Comparison of ENCODE assay signal across 1 cellular context in the genomic region with DNA sequence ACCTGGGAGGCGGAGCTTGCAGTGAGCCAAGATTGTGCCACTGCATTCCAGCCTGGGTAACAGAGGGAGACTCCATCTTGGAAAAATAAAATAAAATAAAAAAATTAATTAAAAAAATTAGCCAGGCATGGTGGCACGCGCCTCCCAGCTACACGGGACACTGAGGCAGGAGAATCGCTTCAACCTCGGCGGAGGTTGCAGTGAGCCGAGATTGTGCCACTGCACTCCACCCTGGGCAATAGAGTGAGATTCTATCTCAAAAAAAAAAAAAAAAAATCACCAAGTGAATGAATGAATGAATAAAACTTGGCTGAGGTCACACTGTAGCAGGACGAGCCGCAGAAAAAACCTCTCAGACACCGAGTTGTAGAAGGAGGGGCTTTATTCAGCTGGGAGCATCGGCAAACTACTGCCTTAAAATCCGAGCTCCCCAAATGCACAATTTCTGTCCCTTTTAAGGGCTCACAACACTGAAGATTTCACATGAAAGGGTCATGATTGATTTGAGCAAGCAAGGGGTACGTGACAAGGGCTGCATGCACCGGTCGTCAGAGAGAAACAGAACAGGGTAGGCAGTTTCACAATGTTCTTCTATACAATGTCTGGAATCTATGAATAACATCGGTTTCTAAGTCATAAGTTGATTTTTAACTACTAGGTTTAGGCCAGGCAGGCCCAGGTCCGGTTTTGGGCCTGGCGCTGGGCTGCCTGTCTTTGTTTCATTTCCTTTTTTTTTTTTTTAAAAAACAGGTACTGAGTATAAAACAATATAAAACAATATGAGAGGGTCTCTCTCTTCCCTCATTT.
TF ChIP-seq lines count a peak whose summit lies in the region.

No MANE protein-coding gene starts in this region.

TF ChIP-seq in GM12878, 131 proteins besides CTCF, POLR2A, EP300 and RAD21:
- TF ChIP-seq, protein P1, sequence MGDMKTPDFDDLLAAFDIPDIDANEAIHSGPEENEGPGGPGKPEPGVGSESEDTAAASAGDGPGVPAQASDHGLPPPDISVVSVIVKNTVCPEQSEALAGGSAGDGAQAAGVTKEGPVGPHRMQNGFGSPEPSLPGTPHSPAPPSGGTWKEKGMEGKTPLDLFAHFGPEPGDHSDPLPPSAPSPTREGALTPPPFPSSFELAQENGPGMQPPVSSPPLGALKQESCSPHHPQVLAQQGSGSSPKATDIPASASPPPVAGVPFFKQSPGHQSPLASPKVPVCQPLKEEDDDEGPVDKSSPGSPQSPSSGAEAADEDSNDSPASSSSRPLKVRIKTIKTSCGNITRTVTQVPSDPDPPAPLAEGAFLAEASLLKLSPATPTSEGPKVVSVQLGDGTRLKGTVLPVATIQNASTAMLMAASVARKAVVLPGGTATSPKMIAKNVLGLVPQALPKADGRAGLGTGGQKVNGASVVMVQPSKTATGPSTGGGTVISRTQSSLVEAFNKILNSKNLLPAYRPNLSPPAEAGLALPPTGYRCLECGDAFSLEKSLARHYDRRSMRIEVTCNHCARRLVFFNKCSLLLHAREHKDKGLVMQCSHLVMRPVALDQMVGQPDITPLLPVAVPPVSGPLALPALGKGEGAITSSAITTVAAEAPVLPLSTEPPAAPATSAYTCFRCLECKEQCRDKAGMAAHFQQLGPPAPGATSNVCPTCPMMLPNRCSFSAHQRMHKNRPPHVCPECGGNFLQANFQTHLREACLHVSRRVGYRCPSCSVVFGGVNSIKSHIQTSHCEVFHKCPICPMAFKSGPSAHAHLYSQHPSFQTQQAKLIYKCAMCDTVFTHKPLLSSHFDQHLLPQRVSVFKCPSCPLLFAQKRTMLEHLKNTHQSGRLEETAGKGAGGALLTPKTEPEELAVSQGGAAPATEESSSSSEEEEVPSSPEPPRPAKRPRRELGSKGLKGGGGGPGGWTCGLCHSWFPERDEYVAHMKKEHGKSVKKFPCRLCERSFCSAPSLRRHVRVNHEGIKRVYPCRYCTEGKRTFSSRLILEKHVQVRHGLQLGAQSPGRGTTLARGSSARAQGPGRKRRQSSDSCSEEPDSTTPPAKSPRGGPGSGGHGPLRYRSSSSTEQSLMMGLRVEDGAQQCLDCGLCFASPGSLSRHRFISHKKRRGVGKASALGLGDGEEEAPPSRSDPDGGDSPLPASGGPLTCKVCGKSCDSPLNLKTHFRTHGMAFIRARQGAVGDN (IDR thresholded peaks at IDR 0.05) = peak; percentile 90
- TF ChIP-seq ZNF24 (IDR thresholded peaks at IDR 0.05) (peak; percentile 96), MTA2 (IDR thresholded peaks at IDR 0.05; ENCODE audit: low read depth) (peak; percentile 47; the same call in 1 of the 2 replicates), ATF7 (IDR thresholded peaks at IDR 0.05; ENCODE audit: low read depth) (peak; percentile 75), ZNF384 (IDR thresholded peaks at IDR 0.05; ENCODE audit: borderline replicate concordance, low read depth, low read length) (peak; percentile 53; the same call in 1 of the 2 replicates), SPI1 (IDR thresholded peaks at IDR 0.05; ENCODE audit: borderline replicate concordance, insufficient read depth, low read depth, low read length) (peak; percentile 45; the same call in 1 of the 2 replicates), MYB (IDR thresholded peaks at IDR 0.05; ENCODE audit: borderline replicate concordance, low read depth, low read length) (0 out of 2 replicates have a peak, but pooled peaks have one; percentile 7), BHLHE40 (IDR thresholded peaks at IDR 0.05; ENCODE audit: borderline replicate concordance in 1 of 2, low read depth in 2 of 2, low read length in 1 of 2) (peak in 1 of 2 experiments; percentile 24; a peak in 1 of 4 replicates), NBN (IDR thresholded peaks at IDR 0.05) (peak; percentile 76; the same call in 1 of the 2 replicates)
- TF ChIP-seq, protein P2, sequence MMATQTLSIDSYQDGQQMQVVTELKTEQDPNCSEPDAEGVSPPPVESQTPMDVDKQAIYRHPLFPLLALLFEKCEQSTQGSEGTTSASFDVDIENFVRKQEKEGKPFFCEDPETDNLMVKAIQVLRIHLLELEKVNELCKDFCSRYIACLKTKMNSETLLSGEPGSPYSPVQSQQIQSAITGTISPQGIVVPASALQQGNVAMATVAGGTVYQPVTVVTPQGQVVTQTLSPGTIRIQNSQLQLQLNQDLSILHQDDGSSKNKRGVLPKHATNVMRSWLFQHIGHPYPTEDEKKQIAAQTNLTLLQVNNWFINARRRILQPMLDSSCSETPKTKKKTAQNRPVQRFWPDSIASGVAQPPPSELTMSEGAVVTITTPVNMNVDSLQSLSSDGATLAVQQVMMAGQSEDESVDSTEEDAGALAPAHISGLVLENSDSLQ (IDR thresholded peaks at IDR 0.05) = peak; percentile 65
- TF ChIP-seq, protein P3, sequence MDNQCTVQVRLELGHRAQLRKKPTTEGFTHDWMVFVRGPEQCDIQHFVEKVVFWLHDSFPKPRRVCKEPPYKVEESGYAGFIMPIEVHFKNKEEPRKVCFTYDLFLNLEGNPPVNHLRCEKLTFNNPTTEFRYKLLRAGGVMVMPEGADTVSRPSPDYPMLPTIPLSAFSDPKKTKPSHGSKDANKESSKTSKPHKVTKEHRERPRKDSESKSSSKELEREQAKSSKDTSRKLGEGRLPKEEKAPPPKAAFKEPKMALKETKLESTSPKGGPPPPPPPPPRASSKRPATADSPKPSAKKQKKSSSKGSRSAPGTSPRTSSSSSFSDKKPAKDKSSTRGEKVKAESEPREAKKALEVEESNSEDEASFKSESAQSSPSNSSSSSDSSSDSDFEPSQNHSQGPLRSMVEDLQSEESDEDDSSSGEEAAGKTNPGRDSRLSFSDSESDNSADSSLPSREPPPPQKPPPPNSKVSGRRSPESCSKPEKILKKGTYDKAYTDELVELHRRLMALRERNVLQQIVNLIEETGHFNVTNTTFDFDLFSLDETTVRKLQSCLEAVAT (IDR thresholded peaks at IDR 0.05) = peak; percentile 94
- TF ChIP-seq, protein P4, sequence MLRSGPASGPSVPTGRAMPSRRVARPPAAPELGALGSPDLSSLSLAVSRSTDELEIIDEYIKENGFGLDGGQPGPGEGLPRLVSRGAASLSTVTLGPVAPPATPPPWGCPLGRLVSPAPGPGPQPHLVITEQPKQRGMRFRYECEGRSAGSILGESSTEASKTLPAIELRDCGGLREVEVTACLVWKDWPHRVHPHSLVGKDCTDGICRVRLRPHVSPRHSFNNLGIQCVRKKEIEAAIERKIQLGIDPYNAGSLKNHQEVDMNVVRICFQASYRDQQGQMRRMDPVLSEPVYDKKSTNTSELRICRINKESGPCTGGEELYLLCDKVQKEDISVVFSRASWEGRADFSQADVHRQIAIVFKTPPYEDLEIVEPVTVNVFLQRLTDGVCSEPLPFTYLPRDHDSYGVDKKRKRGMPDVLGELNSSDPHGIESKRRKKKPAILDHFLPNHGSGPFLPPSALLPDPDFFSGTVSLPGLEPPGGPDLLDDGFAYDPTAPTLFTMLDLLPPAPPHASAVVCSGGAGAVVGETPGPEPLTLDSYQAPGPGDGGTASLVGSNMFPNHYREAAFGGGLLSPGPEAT (IDR thresholded peaks at IDR 0.05; ENCODE audit: low read depth) = 0 out of 2 replicates have a peak, but pooled peaks have one; percentile 15
